In the genomic region with DNA sequence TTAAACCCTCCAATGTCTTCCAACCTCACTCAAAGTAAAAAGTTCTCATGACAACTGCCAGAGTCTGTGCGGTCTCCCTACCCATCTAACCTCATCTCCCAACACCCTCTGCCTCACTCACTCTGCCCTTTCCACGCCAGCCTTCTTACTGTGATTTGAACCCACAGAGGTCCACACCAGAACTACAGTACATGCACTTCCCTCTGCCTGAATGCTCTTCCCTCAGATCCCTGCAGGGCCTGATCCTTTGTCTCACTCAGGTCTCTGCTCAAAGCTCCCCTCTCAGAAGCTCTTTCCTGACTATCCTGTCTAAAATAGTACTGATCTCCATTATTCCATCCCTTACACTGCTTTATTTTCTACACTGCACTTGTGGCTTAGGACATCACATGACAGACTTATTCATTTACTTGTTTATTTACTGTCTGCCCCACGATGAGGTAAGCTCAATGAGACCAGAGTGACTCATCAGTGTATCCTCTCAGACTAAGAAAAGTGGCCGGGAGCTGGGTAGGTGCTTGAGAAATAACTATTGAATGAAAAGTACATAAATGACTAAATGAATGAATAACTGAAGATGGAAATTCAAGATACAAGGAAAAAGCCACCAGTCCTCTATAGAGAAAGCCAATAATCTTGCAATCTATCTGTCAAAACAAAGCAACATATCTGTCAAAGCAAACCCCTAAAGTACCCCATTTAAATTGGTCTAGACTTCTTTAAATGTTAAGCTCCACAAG, we compare ENCODE assay signal across 8 cellular contexts. TPM values are rescaled to one million over a fixed set of nuclear protein-coding genes. Genes with fewer than 3 reads are reported as not detected.
DNase-seq lines count a peak whose midpoint lies in the region; ATAC-seq and TF ChIP-seq lines count a peak whose summit lies in the region.

No MANE protein-coding gene starts in this region.

- POLR2A ChIA-PET in AG04449 (lab: Yijun Ruan, JAX), result interaction anchor here (0.6 to 2.1 kb wide), 4 partner anchors 11 to 1517 kb away, joined by 3 to 12 read pairs (median 6); a partner anchor contains a TSS

- H3K4me1 ChIP-seq in lower lobe of right lung (peaks cover 18% of the 10 kb centered on the region), vagina (peaks cover 52% of the 10 kb centered on the region)

- intact Hi-C loops in lower lobe of right lung (cut with DNase I), result no loop called here
- intact Hi-C loops in vagina (cut with DNase I), result no loop called here

- H3K4me3 ChIP-seq in AG04449 (ENCODE audit: low read depth, low read length), result no peak overlapping the region
- H3K4me3 ChIP-seq in astrocyte of the spinal cord (ENCODE audit: low read depth, low read length), result no peak overlapping the region
- no peak overlapping the region for H3K4me3 ChIP-seq in lower lobe of right lung
- H3K4me3 ChIP-seq in vagina, result no peak overlapping the region
- no peak overlapping the region for H3K4me3 ChIP-seq in H7 (ENCODE audit: insufficient read depth, low read depth, low read length)

- ATAC-seq in GM19043 (IDR thresholded peaks at IDR 0.05; ENCODE audit: low read depth, unreplicated experiment) (peak; percentile 73), lower lobe of right lung (peak; percentile 75 to 85)

- DNase-seq in AG04449 (ENCODE audit: low read depth, low spot score) (peak; percentile 91), NCI-H226 (peak; percentile 76), astrocyte of the spinal cord (ENCODE audit: low read depth, low spot score) (peak; percentile 95), lower lobe of right lung (no peak), vagina (ENCODE audit: extremely low spot score in 2 of 2) (no peak), H7 (no peak), cerebellum (ENCODE audit: low spot score) (no peak)

- H3K36me3 ChIP-seq in lower lobe of right lung (peaks cover 23% of the 10 kb centered on the region), vagina (peaks cover 0 to 2% of the 10 kb centered on the region in 2 donors), H7 (replicated peaks; ENCODE audit: control insufficient read depth, insufficient read depth, low read length) (peaks cover 5% of the 10 kb centered on the region; the same call in 1 of the 2 replicates)

- no peak for TF ChIP-seq CTCF in AG04449 (IDR thresholded peaks at IDR 0.05; ENCODE audit: insufficient read depth, low read length, missing control alignments)
- no peak for TF ChIP-seq CTCF in astrocyte of the spinal cord (IDR thresholded peaks at IDR 0.05; ENCODE audit: low read depth, low read length)
- no peak for TF ChIP-seq CTCF in lower lobe of right lung (IDR thresholded peaks at IDR 0.05)
- TF ChIP-seq CTCF in vagina (IDR thresholded peaks at IDR 0.05), result no peak

- H3K27me3 ChIP-seq in lower lobe of right lung (ENCODE audit: low read depth), result no peaks in the 10 kb centered on the region
- H3K27me3 ChIP-seq in vagina, result no peaks in the 10 kb centered on the region
- H3K27me3 ChIP-seq in H7 (ENCODE audit: control insufficient read depth, insufficient read depth, low read length), result no peaks in the 10 kb centered on the region

- CTCF ChIA-PET in AG04449 (lab: Yijun Ruan, JAX), result interaction anchor here (0.6 to 13.8 kb wide), 11 partner anchors 8 to 248 kb away, joined by 3 to 416 read pairs (median 4); a partner anchor contains a TSS

- in situ Hi-C loops in astrocyte of the spinal cord (cut with HindIII; ENCODE audit: low sequenced_read_pairs), result no loop called here

- no peak for TF ChIP-seq POLR2A in vagina (IDR thresholded peaks at IDR 0.05)

- H3K27ac ChIP-seq in lower lobe of right lung (no peak overlapping the region), vagina (peak overlapping the region; percentile 82)

- H3K9me3 ChIP-seq in lower lobe of right lung (no peaks in the 10 kb centered on the region), vagina (no peaks in the 10 kb centered on the region)

RNA-seq across cellular contexts. Expression of a gene that starts 17.1 kb away (rescaled TPM):
- total RNA-seq in lower lobe of right lung, result 23.5 TPM
- 33.1 TPM for total RNA-seq in vagina
- total RNA-seq in H7 (2014; rRNA removed; shearing (Covaris generic)), result 17.7 and 18.5 TPM in 2 replicates
- total RNA-seq in cerebellum, result 21.9 TPM

RNA-seq across cellular contexts. Expression of a gene that starts 17.2 kb away (rescaled TPM):
- 12.5 TPM for total RNA-seq in lower lobe of right lung
- 26.3 TPM for total RNA-seq in vagina
- 29.3 and 38.0 TPM in 2 replicates for total RNA-seq in H7 (2014; rRNA removed; shearing (Covaris generic))
- 9.3 TPM for total RNA-seq in cerebellum

RNA-seq across cellular contexts. Expression of a gene that starts 32.6 kb away (rescaled TPM):
- total RNA-seq in lower lobe of right lung, result not detected
- total RNA-seq in vagina, result 1.7 TPM
- 0.07 TPM in 1 of 2 replicates, not detected in the other for total RNA-seq in H7 (2014; rRNA removed; shearing (Covaris generic))
- 1.5 TPM for total RNA-seq in cerebellum

Comparison
In these comparisons a context has a peak if more than half of its experiments do, and no peak if none do; other contexts are left out.
1. DNase-seq: peak in AG04449 (single experiment), NCI-H226 (single experiment) and astrocyte of the spinal cord (single experiment); none in lower lobe of right lung (single experiment), vagina (0 of 2), H7 (single experiment) and cerebellum (single experiment).